ENCODE assay signal across 15 cellular contexts in the genomic region with DNA sequence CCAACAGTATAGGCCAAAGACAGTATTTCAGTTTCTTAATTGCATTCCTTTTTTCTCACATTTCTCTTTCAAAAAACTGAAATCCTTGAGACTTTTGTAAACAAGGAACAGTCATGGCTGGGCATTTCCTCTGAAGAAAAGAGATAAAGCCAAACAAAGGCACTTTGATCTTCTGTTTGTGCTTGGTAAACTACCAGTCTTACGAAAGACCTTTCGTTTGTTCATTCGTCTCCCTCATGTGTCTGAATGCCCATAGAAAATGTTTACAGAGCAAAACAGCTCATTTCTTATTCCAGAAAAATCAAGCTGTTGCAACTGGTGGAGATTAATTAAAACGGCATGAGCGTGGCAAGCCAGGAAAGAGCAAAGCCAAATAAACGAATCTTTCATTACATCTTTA.
DNase-seq lines count a peak whose midpoint lies in the region; ATAC-seq, FAIRE-seq and TF ChIP-seq lines count a peak whose summit lies in the region.
"Had no signal": no experiment of that assay in that cellular context is flagged by ENCODE, and none has a peak within 500 bp of the region (broad histone marks: within the 10 kb centered on the region; RNA-seq: fewer than 3 reads in every experiment).

No MANE protein-coding gene starts in this region.

- TF ChIP-seq CTCF in 22Rv1 (IDR thresholded peaks at IDR 0.05): no peak
- no peak for TF ChIP-seq CTCF in IMR-90 (conservative IDR thresholded peaks at IDR 0.05; ENCODE audit: low read depth, low read length)
- no peak for TF ChIP-seq CTCF in H1 (IDR thresholded peaks at IDR 0.05; ENCODE audit: control extremely low read depth in 1 of 3, insufficient read depth in 1 of 3, low read depth in 1 of 3, low read length in 3 of 3)

- H2BK15ac ChIP-seq in IMR-90 (ENCODE audit: low read depth, low read length) (no peak overlapping the region), H1 (ENCODE audit: low read length) (no peak overlapping the region), mesendoderm (replicated peaks; ENCODE audit: low read depth) (no peak overlapping the region)

- TF ChIP-seq RAD21 in IMR-90 (IDR thresholded peaks at IDR 0.05; ENCODE audit: low read length) (no peak), H1 (IDR thresholded peaks at IDR 0.05 in 1 of 2, conservative IDR thresholded peaks at IDR 0.05 in 1 of 2; ENCODE audit: low read depth in 2 of 2, low read length in 2 of 2) (no peak)

- H3K4me3 Mint-ChIP-seq in immature natural killer cell: no peak overlapping the region

- H3K27ac ChIP-seq in 22Rv1 (peak overlapping the region; percentile 82), IMR-90 (ENCODE audit: insufficient read depth, low read length) (peak overlapping the region; percentile 16; the same call in 1 of the 2 replicates), H1 (ENCODE audit: low read depth, low read length) (no peak overlapping the region), mesendoderm (ENCODE audit: low read depth, low read length) (no peak overlapping the region)
- H3K27ac ChIP-seq: tibial artery had no signal

- no peaks in the 10 kb centered on the region for H3K36me3 Mint-ChIP-seq in immature natural killer cell

- H3K4me1 Mint-ChIP-seq in immature natural killer cell: no peaks in the 10 kb centered on the region

- CTCF ChIA-PET in IMR-90 (lab: Yijun Ruan, JAX): interaction anchor here (1.0 kb wide), 1 partner anchor 177 kb away, joined by 3 read pairs; no protein-coding TSS in a partner anchor
- CTCF ChIA-PET in H1 (lab: Charles Lee; ENCODE audit: partially characterized antibody): interaction anchor here (0.6 to 1.1 kb wide), 3 partner anchors 172 to 177 kb away, joined by 3 read pairs; no protein-coding TSS in a partner anchor

- H2AK5ac ChIP-seq in IMR-90 (ENCODE audit: low read depth, low read length) (no peak overlapping the region), H1 (ENCODE audit: low read depth, low read length) (no peak overlapping the region), mesendoderm (ENCODE audit: low read length) (no peak overlapping the region)

- no peak overlapping the region for H3K23ac ChIP-seq in IMR-90 (ENCODE audit: low read depth, low read length)
- no peak overlapping the region for H3K23ac ChIP-seq in H1 (ENCODE audit: insufficient read length)
- H3K23ac ChIP-seq in mesendoderm (ENCODE audit: low read length): no peak overlapping the region

- no peak for TF ChIP-seq EP300 in H1 (IDR thresholded peaks at IDR 0.05; ENCODE audit: borderline replicate concordance in 1 of 2, low read depth in 2 of 2, low read length in 2 of 2)

- no peak overlapping the region for H4K8ac ChIP-seq in IMR-90 (ENCODE audit: low read depth in 2 of 2, low read length in 2 of 2)
- no peak overlapping the region for H4K8ac ChIP-seq in H1 (ENCODE audit: extremely low read depth, insufficient read depth, low read length)
- no peak overlapping the region for H4K8ac ChIP-seq in mesendoderm (ENCODE audit: low read depth, low read length)

- peak overlapping the region; percentile 57 for H3K4me2 ChIP-seq in IMR-90 (ENCODE audit: low read depth, low read length)
- H3K4me2 ChIP-seq in H1 (ENCODE audit: insufficient read depth in 1 of 2, low read depth in 2 of 2, low read length in 2 of 2): no peak overlapping the region
- H3K4me2 ChIP-seq in mesendoderm (ENCODE audit: low read length): no peak overlapping the region

- H3K4me3 ChIP-seq in IMR-90 (ENCODE audit: insufficient read depth, low read depth, low read length) (no peak overlapping the region; the same call in 1 of the 2 replicates), H1 (ENCODE audit: extremely low read depth in 1 of 4, insufficient read depth in 2 of 4, low read depth in 3 of 4, low read length in 4 of 4) (no peak overlapping the region), mesendoderm (ENCODE audit: low read length) (no peak overlapping the region)
- H3K4me3 ChIP-seq: tibial artery had no signal

- H2BK20ac ChIP-seq in IMR-90 (ENCODE audit: low read depth, low read length) (peak overlapping the region; percentile 0; the same call in 1 of the 2 replicates), H1 (ENCODE audit: low read length) (no peak overlapping the region)

- no peak overlapping the region for H2BK12ac ChIP-seq in H1 (ENCODE audit: low read depth, low read length)

- BruUV-seq in IMR-90 (replicated peaks; lab: Mats Ljungman, UMichigan): no TSS peak

- POLR2A ChIA-PET in IMR-90 (lab: Charles Lee; ENCODE audit: unreplicated experiment) (no interaction called here), H1 (lab: Charles Lee; ENCODE audit: partially characterized antibody) (no interaction called here)

- H4K91ac ChIP-seq in IMR-90 (ENCODE audit: insufficient read depth, low read depth, low read length): no peak overlapping the region
- H4K91ac ChIP-seq in H1 (replicated peaks; ENCODE audit: insufficient read length, low read length): no peak overlapping the region

- in situ Hi-C loops in IMR-90 (cut with MboI; ENCODE audit: low sequenced_read_pairs): loop anchor here (5.0 to 25.0 kb wide), 3 partner anchors 172 to 1508 kb away; no protein-coding TSS in a partner anchor

- H2AFZ ChIP-seq in IMR-90 (replicated peaks; ENCODE audit: low read length, poor library complexity): no peak overlapping the region
- peak overlapping the region; percentile 68; the same call in 1 of the 2 replicates for H2AFZ ChIP-seq in H1 (ENCODE audit: low read length)

- H3K18ac ChIP-seq in IMR-90 (ENCODE audit: low read depth, low read length) (peak overlapping the region; percentile 95; the same call in 1 of the 2 replicates), H1 (ENCODE audit: extremely low read depth, low read length) (no peak overlapping the region), mesendoderm (ENCODE audit: low read length) (no peak overlapping the region)

- H3K36me3 ChIP-seq in IMR-90 (ENCODE audit: control insufficient read depth, insufficient read depth, low read length) (no peaks in the 10 kb centered on the region), H1 (ENCODE audit: control insufficient read depth in 2 of 4, insufficient read depth in 4 of 4, low read length in 3 of 4) (no peaks in the 10 kb centered on the region), mesendoderm (ENCODE audit: control insufficient read depth, insufficient read depth, low read length) (no peaks in the 10 kb centered on the region)
- H3K36me3 ChIP-seq: tibial artery had no signal

- no peaks in the 10 kb centered on the region for H3K23me2 ChIP-seq in H1 (ENCODE audit: low read depth, low read length)

- H4K5ac ChIP-seq in IMR-90 (ENCODE audit: low read depth, low read length) (peak overlapping the region; percentile 82; the same call in 1 of the 2 replicates), H1 (ENCODE audit: insufficient read length, low read depth, low read length) (no peak overlapping the region), mesendoderm (ENCODE audit: low read length) (no peak overlapping the region)

- H3K27me3 Mint-ChIP-seq in immature natural killer cell (ENCODE audit: low read depth in 3 of 3): no peaks in the 10 kb centered on the region

- WGBS in IMR-90 (ENCODE audit: extremely low coverage in 2 of 2, insufficient read length in 1 of 2), 2 experiments: no CpG with 5 or more reads among the region's 6 CpGs
- 90% methylated on average over 6 of the region's 6 CpGs; no CpG with 5 or more reads in 1 of the 2 experiments for WGBS in H1 (ENCODE audit: extremely low coverage in 1 of 2, insufficient coverage in 1 of 2, insufficient read length in 1 of 2, insufficient replicate concordance in 2 of 2, low coverage in 1 of 2, low lambda C conversion rate in 2 of 2, missing lambda C conversion rate in 1 of 2), 2 experiments
- WGBS in mesendoderm (ENCODE audit: extremely low coverage, insufficient coverage, low lambda C conversion rate): no CpG with 5 or more reads among the region's 6 CpGs

- dilution Hi-C loops in IMR-90 (cut with HindIII; ENCODE audit: low sequenced_read_pairs, unreplicated experiment): no loop called here

- H3K79me1 ChIP-seq in IMR-90 (ENCODE audit: low read depth in 1 of 2, low read length in 2 of 2) (no peaks in the 10 kb centered on the region), H1 (ENCODE audit: low read depth, low read length) (no peaks in the 10 kb centered on the region), mesendoderm (ENCODE audit: low read length) (no peaks in the 10 kb centered on the region)

- no peak; the same call in 1 of the 2 replicates for ATAC-seq in IMR-90 (ENCODE audit: low read depth)
- ATAC-seq in GM21381 (IDR thresholded peaks at IDR 0.05; ENCODE audit: unreplicated experiment): no peak
- no peak for ATAC-seq in GM18867 (IDR thresholded peaks at IDR 0.05; ENCODE audit: unreplicated experiment)

- DNase-seq in IMR-90 (no peak), H1 (ENCODE audit: low read depth in 1 of 2, low spot score in 2 of 2) (no peak), mesendoderm (peak; percentile 12), LoVo (ENCODE audit: low spot score) (no peak), immature natural killer cell (no peak)
- DNase-seq: activated CD4-positive, alpha-beta T cell treated with anti-CD3 and anti-CD28 coated beads for 48 hours; mammary epithelial cell; NCI-H226; OCI-M1; posterior cingulate gyrus; stimulated activated CD8-positive, alpha-beta memory T cell treated with anti-CD3 and anti-CD28 coated beads, Interleukin-4, amount 100 ng/mL, for 48 hours; tibial artery had no signal

- H2AK9ac ChIP-seq in IMR-90 (replicated peaks; ENCODE audit: low read depth, low read length, poor library complexity): no peak overlapping the region

- no peak overlapping the region for H3K27ac Mint-ChIP-seq in immature natural killer cell

- H2BK5ac ChIP-seq in IMR-90 (ENCODE audit: low read depth, low read length, poor library complexity, severe bottlenecking) (peak overlapping the region; percentile 67), H1 (ENCODE audit: low read depth, low read length) (no peak overlapping the region), mesendoderm (ENCODE audit: low read length) (no peak overlapping the region)

- H3K4me1 ChIP-seq in IMR-90 (ENCODE audit: control insufficient read depth, insufficient read depth, low read length): peaks cover 6% of the 10 kb centered on the region
- no peaks in the 10 kb centered on the region for H3K4me1 ChIP-seq in H1 (replicated peaks in 1 of 4; ENCODE audit: control insufficient read depth in 3 of 4, insufficient read depth in 4 of 4, low read length in 3 of 4)
- no peaks in the 10 kb centered on the region for H3K4me1 ChIP-seq in mesendoderm (ENCODE audit: control insufficient read depth, low read depth, low read length)
- H3K4me1 ChIP-seq: tibial artery had no signal

- H3K79me2 ChIP-seq in H1 (ENCODE audit: control insufficient read depth in 1 of 2, insufficient read depth in 2 of 2, low read length in 2 of 2): no peaks in the 10 kb centered on the region
- no peaks in the 10 kb centered on the region for H3K79me2 ChIP-seq in mesendoderm (ENCODE audit: control insufficient read depth, insufficient read depth, low read length)

- H3K27me3 ChIP-seq in IMR-90 (ENCODE audit: control insufficient read depth, insufficient read depth, low read length) (no peaks in the 10 kb centered on the region; the same call in 1 of the 2 replicates), H1 (replicated peaks in 1 of 4; ENCODE audit: control insufficient read depth in 3 of 4, extremely low read depth in 1 of 4, insufficient read depth in 3 of 4, low read length in 3 of 4) (no peaks in the 10 kb centered on the region), mesendoderm (ENCODE audit: insufficient read depth, low read length, poor library complexity) (no peaks in the 10 kb centered on the region)
- H3K27me3 ChIP-seq: tibial artery had no signal

- H3K14ac ChIP-seq in IMR-90 (replicated peaks; ENCODE audit: low read depth, low read length) (no peak overlapping the region), H1 (ENCODE audit: insufficient read length) (no peak overlapping the region)

- no peak for TF ChIP-seq POLR2A in IMR-90 (IDR thresholded peaks at IDR 0.05; ENCODE audit: low read depth, low read length)
- no peak for TF ChIP-seq POLR2A in H1 (IDR thresholded peaks at IDR 0.05; ENCODE audit: control extremely low read depth in 1 of 2, low read depth in 2 of 2, low read length in 2 of 2)

- H3K9me1 ChIP-seq in IMR-90 (ENCODE audit: insufficient read depth, low read length): no peaks in the 10 kb centered on the region

- FAIRE-seq in H1 (lab: Jason Lieb, UNC): no peak

- H3K9me3 ChIP-seq in IMR-90 (ENCODE audit: control insufficient read depth, insufficient read depth, low read length) (no peaks in the 10 kb centered on the region), H1 (ENCODE audit: insufficient read depth in 2 of 2, low read depth in 1 of 2, low read length in 1 of 2) (no peaks in the 10 kb centered on the region)
- H3K9me3 ChIP-seq: tibial artery had no signal

- peak overlapping the region; percentile 70; the same call in 1 of the 2 replicates for H2BK120ac ChIP-seq in IMR-90 (ENCODE audit: low read depth, low read length)
- H2BK120ac ChIP-seq in H1 (replicated peaks; ENCODE audit: low read depth, low read length): no peak overlapping the region
- H2BK120ac ChIP-seq in mesendoderm (ENCODE audit: low read depth, low read length): no peak overlapping the region

- H3K9ac ChIP-seq in IMR-90 (ENCODE audit: low read depth, low read length): no peak overlapping the region; the same call in 1 of the 2 replicates
- H3K9ac ChIP-seq in H1 (replicated peaks in 1 of 4; ENCODE audit: extremely low read depth in 1 of 4, low read depth in 3 of 4, low read length in 3 of 4): no peak overlapping the region
- H3K9ac ChIP-seq in mesendoderm (ENCODE audit: low read length): no peak overlapping the region

- H4K20me1 ChIP-seq in IMR-90 (ENCODE audit: insufficient read depth, low read length) (no peaks in the 10 kb centered on the region), H1 (replicated peaks in 1 of 2; ENCODE audit: control insufficient read depth in 1 of 2, insufficient read depth in 2 of 2, low read length in 2 of 2) (no peaks in the 10 kb centered on the region)

- no peak overlapping the region for H3K4ac ChIP-seq in IMR-90 (ENCODE audit: low read depth, low read length)
- H3K4ac ChIP-seq in H1 (replicated peaks; ENCODE audit: insufficient read length, low read depth, low read length): no peak overlapping the region
- no peak overlapping the region for H3K4ac ChIP-seq in mesendoderm (ENCODE audit: low read depth, low read length)

- intact Hi-C loops in IMR-90 (cut with micrococcal nuclease): loop anchor here (2.0 to 5.0 kb wide), 2 partner anchors 48 to 632 kb away; no protein-coding TSS in a partner anchor

- no peak overlapping the region for H3K56ac ChIP-seq in IMR-90 (ENCODE audit: extremely low read depth, insufficient read depth, low read length)
- no peak overlapping the region for H3K56ac ChIP-seq in H1 (replicated peaks; ENCODE audit: insufficient read length, low read depth, low read length)
- no peak overlapping the region for H3K56ac ChIP-seq in mesendoderm (ENCODE audit: low read length)

- peaks cover 0 to 7% (median 0%) of the 10 kb centered on the region in 6 donors for H3K9me3 Mint-ChIP-seq in immature natural killer cell

Comparison
In these comparisons a context has a peak if more than half of its experiments do, and no peak if none do; other contexts are left out.
1. H3K27ac ChIP-seq: peak in 22Rv1 (single experiment) and IMR-90 (single experiment); none in H1 (single experiment) and mesendoderm (single experiment).